In the genomic region with DNA sequence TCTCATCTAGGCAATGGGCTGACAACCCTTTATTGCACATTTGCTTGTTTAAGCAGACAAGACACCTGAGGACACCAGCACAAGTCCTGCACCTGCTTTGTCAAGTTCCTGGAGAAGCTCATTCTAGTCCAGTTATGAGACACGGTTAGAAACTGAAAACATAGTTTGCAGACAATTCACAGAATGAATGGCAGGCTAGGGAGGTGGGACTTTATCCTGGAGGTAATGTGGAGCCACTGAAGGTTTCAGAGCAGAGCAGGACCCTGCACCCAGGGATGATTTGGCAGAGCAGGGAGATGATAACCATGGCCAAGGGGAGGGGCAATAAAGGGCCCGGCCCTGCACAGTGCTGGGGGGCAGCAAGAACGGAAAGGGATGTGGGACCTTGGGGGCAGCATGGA, we compare ENCODE assay signal across 9 cellular contexts. TPM values are rescaled to one million over a fixed set of nuclear protein-coding genes. Genes with fewer than 3 reads are reported as not detected.
DNase-seq lines count a peak whose midpoint lies in the region; ATAC-seq, FAIRE-seq and TF ChIP-seq lines count a peak whose summit lies in the region.
"Had no signal": no experiment of that assay in that cellular context is flagged by ENCODE, and none has a peak within 500 bp of the region (broad histone marks: within the 10 kb centered on the region; RNA-seq: fewer than 3 reads in every experiment).

No MANE protein-coding gene starts in this region.

- TF ChIP-seq EP300 in K562 (IDR thresholded peaks at IDR 0.05; ENCODE audit: low read length) = no peak

- peaks cover 14% of the 10 kb centered on the region for H4K20me1 ChIP-seq in K562 (replicated peaks; ENCODE audit: control insufficient read depth, insufficient read depth, low read length)

- intact Hi-C loops in K562 (cut with micrococcal nuclease) (no loop called here), left lung (cut with DNase I) (no loop called here)

- no peak for TF ChIP-seq POLR2A in K562 (conservative IDR thresholded peaks at IDR 0.05)
- TF ChIP-seq POLR2A in H54 (IDR thresholded peaks at IDR 0.05; ENCODE audit: low read depth, low read length) = no peak

- H2AFZ ChIP-seq in ACC112 (ENCODE audit: low read length, unreplicated experiment) = no peak overlapping the region
- no peak overlapping the region for H2AFZ ChIP-seq in K562 (ENCODE audit: low read depth, low read length)

- peaks cover 19% of the 10 kb centered on the region; the same call in 1 of the 2 replicates for H3K36me3 ChIP-seq in ACC112 (ENCODE audit: insufficient read depth, low read length)
- peaks cover 39% of the 10 kb centered on the region; the same call in 2 of the 3 replicates for H3K36me3 ChIP-seq in K562 (ENCODE audit: control insufficient read depth, insufficient read depth, low read length)
- peaks cover 0 to 22% of the 10 kb centered on the region in 2 donors for H3K36me3 ChIP-seq in left lung

- H3K79me2 ChIP-seq in ACC112 (ENCODE audit: control insufficient read depth, insufficient read depth, low read length, unreplicated experiment) (peaks cover under 1% of the 10 kb centered on the region), K562 (ENCODE audit: control insufficient read depth, insufficient read depth, low read length) (no peaks in the 10 kb centered on the region)

- POLR2A ChIA-PET in K562 (lab: Yijun Ruan, JAX) = interaction anchor here (0.7 kb wide), 1 partner anchor 135 kb away, joined by 4 read pairs; no protein-coding TSS in a partner anchor

- WGBS in K562 (ENCODE audit: insufficient coverage, low coverage, missing lambda C conversion rate) = 62% methylated on average over 3 of the region's 3 CpGs

- DNase-seq in GM19238 (ENCODE audit: insufficient read length, low spot score) (peak; percentile 34), K562 (ENCODE audit: extremely low read depth in 1 of 4, low spot score in 3 of 4) (no peak), H54 (ENCODE audit: insufficient read length, low spot score) (no peak), NOMO-1 treated with dmso at 0.1 percent for 144 hours (lab: John Stamatoyannopoulos, UW; ENCODE audit: unreplicated experiment) (no peak), caudate nucleus (lab: John Stamatoyannopoulos, UW) (no peak), left lung (no peak)

- ATAC-seq in HG03039 (IDR thresholded peaks at IDR 0.05; ENCODE audit: unreplicated experiment) (peak; percentile 44), K562 (no peak), left lung (no peak)

- CTCF ChIA-PET in K562 (lab: Yijun Ruan, JAX; ENCODE audit: low intra/inter-chr PET ratio) = no interaction called here

- TF ChIP-seq CTCF in K562 (IDR thresholded peaks at IDR 0.05 in 2 of 3, conservative IDR thresholded peaks at IDR 0.05 in 1 of 3; ENCODE audit: insufficient read depth in 2 of 3, low read depth in 1 of 3, low read length in 3 of 3) = no peak
- TF ChIP-seq CTCF in left lung (IDR thresholded peaks at IDR 0.05) = no peak

- FAIRE-seq in K562 (lab: Jason Lieb, UNC) (no peak), H54 (lab: Jason Lieb, UNC) (no peak)
- FAIRE-seq: islet of Langerhans had no signal

- peak overlapping the region in 1 of 2 experiments; percentile 81; a peak in 1 of 4 replicates for H3K9ac ChIP-seq in K562 (ENCODE audit: insufficient read depth in 1 of 2, low read depth in 2 of 2, low read length in 2 of 2)

- no peak for TF ChIP-seq RAD21 in K562 (CRISPR knock-in tag; conservative IDR thresholded peaks at IDR 0.05 in 1 of 2, IDR thresholded peaks at IDR 0.05 in 1 of 2)

- H3K9me1 ChIP-seq in K562 (ENCODE audit: control insufficient read depth, insufficient read depth, low read length) = peaks cover 18% of the 10 kb centered on the region

- H3K27ac ChIP-seq in ACC112 (ENCODE audit: low read depth, low read length) (peak overlapping the region; percentile 99), K562 (ENCODE audit: extremely low read depth, low read depth, low read length) (peak overlapping the region; percentile 70; the same call in 1 of the 3 replicates), caudate nucleus (ENCODE audit: low read depth, low read length) (no peak overlapping the region), left lung (peak overlapping the region in 1 of 2 donors; percentile 33)

- in situ Hi-C loops in K562 (cut with MboI) = no loop called here

- H3K4me3 ChIP-seq in ACC112 (ENCODE audit: low read depth, low read length) = peak overlapping the region; percentile 3; the same call in 1 of the 2 replicates
- no peak overlapping the region for H3K4me3 ChIP-seq in K562
- H3K4me3 ChIP-seq in left lung = no peak overlapping the region

- BruUV-seq in K562 (replicated peaks; lab: Mats Ljungman, UMichigan) = no TSS peak

- H3K4me2 ChIP-seq in K562 (ENCODE audit: insufficient read depth, low read length) = no peak overlapping the region

- H3K9me3 ChIP-seq in K562 (replicated peaks; ENCODE audit: control insufficient read depth, insufficient read depth, low read depth, low read length) = no peaks in the 10 kb centered on the region
- no peaks in the 10 kb centered on the region for H3K9me3 ChIP-seq in left lung

- no peaks in the 10 kb centered on the region for H3K27me3 ChIP-seq in ACC112 (ENCODE audit: insufficient read depth, low read length)
- H3K27me3 ChIP-seq in K562 (ENCODE audit: control insufficient read depth in 2 of 2, insufficient read depth in 2 of 2, low read length in 2 of 2) = no peaks in the 10 kb centered on the region
- no peaks in the 10 kb centered on the region for H3K27me3 ChIP-seq in left lung

- H3K4me1 ChIP-seq in ACC112 (ENCODE audit: control insufficient read depth, insufficient read depth, low read length, unreplicated experiment) = peaks cover 47% of the 10 kb centered on the region
- H3K4me1 ChIP-seq in K562 (replicated peaks in 1 of 2; ENCODE audit: control insufficient read depth in 2 of 2, insufficient read depth in 2 of 2, low read length in 2 of 2) = peaks cover 36 to 46% of the 10 kb centered on the region in 2 experiments
- peaks cover 0 to 14% of the 10 kb centered on the region in 2 donors for H3K4me1 ChIP-seq in left lung

TF ChIP-seq in K562, 482 proteins besides CTCF, POLR2A, EP300 and RAD21:
- TF ChIP-seq ZFP36 (IDR thresholded peaks at IDR 0.05; ENCODE audit: low read depth, low read length, partially characterized antibody) = peak; percentile 18
- no peak for TF ChIP-seq ZBTB1 (CRISPR knock-in tag; IDR thresholded peaks at IDR 0.05; ENCODE audit: borderline replicate concordance, low read depth)

RNA-seq across cellular contexts. Expression of gene SLC25A51, which starts 50.7 kb away (rescaled TPM):
- total RNA-seq in K562 (2011; cell fraction: chromatin; rRNA removed; ENCODE audit: low replicate concordance) = 40.8 and 61.0 TPM in 2 replicates
- total RNA-seq in K562 (2011; cell fraction: nucleolus; rRNA removed) = 32.4 and 33.6 TPM in 2 replicates
- total RNA-seq in K562 (2011; cell fraction: nucleoplasm; rRNA removed) = 35.0 and 43.8 TPM in 2 replicates
- 24.5 and 28.0 TPM in 2 replicates for total RNA-seq in K562 (2014; rRNA removed)
- 40.7 and 44.2 TPM in 2 replicates for total RNA-seq in K562 (2014; rRNA removed; fragmentation: Illumina TruSeq; extraction: Trizol)
- 39.3 and 39.5 TPM in 2 replicates for total RNA-seq in K562 (2015; rRNA removed; fragmentation: Illumina TruSeq; extraction: Trizol)
- total RNA-seq in K562 (2021) = 31.5 and 32.9 TPM in 2 replicates
- 30.6 and 37.0 TPM in 2 replicates for polyA plus RNA-seq in K562 (2011; rRNA removed)
- polyA plus RNA-seq in K562 (2011; cell fraction: cytosol; rRNA removed) = 19.0 and 25.4 TPM in 2 replicates
- 16.1 and 21.9 TPM in 2 replicates for polyA plus RNA-seq in K562 (2011; cell fraction: nucleus; rRNA removed)
- 9.9 and 15.1 TPM in 2 replicates for polyA plus RNA-seq in K562 (2012)
- 23.2 and 23.5 TPM in 2 replicates for polyA plus RNA-seq in K562 (2014; fragmentation: Illumina TruSeq; extraction: Trizol)
- polyA plus RNA-seq in K562 (2014; fragmentation: Nextera tagmentation; extraction: Ambion mirVana) = 10 to 100 TPM in 1 of 2 experiments, 1 to 10 TPM in 1; 9.1 to 10.6 TPM
- 18.7 and 22.3 TPM in 2 replicates for polyA plus RNA-seq in K562 (2014; rRNA removed)
- 78.5 and 79.6 TPM in 2 replicates for polyA minus RNA-seq in K562 (2011; rRNA and poly(A)+ RNA removed)
- polyA minus RNA-seq in K562 (2011; cell fraction: cytosol; rRNA and poly(A)+ RNA removed) = 19.4 and 29.1 TPM in 2 replicates
- 15.5 and 23.4 TPM in 2 replicates for polyA minus RNA-seq in K562 (2011; cell fraction: nucleus; rRNA and poly(A)+ RNA removed)
- total RNA-seq in left lung = 10 to 100 TPM; 30.8 to 39.9 TPM
